Comparison of ENCODE assay signal across 1 cellular context in the genomic region with DNA sequence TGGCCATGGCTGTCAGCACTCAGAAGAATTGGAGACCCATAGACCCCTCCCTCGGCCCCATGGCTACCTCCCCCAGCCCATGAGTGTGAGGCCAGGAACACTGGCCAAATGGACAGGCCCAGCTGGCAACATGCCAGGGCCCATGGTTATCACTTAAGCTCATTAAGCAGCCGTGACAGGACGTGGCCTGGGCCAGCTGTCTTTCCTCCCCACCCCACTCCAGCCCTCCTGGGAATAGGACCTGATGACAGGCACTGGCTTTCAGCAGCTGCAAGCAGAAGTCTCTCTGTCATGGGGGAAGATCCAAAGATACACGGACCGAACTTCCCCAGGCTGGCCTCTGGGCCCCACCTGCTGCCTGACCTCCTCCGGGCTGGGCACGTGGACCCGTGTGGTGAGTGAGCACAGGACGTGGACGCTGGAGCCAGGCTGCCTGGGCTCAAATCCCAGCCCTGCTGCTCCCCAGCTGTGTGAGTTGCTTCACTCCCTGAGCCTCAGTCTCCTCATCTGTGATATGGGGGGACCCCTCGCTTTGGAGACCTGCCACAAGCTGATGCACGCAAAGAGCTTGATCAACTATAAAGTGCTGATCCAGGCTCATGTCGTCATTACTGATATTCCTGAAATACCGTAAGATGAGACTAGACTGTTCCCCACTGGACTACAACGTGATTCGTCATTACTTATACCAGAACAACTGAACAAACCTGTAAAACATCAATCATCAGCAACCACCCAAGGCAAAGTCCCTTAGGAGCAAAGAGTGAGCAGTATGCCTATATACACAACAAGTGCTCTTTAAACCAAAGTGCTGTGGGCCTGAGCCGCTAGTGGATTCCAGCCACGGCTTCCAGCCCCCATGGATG.
TF ChIP-seq lines count a peak whose summit lies in the region.

No MANE protein-coding gene starts in this region.

TF ChIP-seq in HepG2, 621 proteins besides CTCF, POLR2A, EP300 and RAD21 (continued from another document):
- TF ChIP-seq, protein P1, sequence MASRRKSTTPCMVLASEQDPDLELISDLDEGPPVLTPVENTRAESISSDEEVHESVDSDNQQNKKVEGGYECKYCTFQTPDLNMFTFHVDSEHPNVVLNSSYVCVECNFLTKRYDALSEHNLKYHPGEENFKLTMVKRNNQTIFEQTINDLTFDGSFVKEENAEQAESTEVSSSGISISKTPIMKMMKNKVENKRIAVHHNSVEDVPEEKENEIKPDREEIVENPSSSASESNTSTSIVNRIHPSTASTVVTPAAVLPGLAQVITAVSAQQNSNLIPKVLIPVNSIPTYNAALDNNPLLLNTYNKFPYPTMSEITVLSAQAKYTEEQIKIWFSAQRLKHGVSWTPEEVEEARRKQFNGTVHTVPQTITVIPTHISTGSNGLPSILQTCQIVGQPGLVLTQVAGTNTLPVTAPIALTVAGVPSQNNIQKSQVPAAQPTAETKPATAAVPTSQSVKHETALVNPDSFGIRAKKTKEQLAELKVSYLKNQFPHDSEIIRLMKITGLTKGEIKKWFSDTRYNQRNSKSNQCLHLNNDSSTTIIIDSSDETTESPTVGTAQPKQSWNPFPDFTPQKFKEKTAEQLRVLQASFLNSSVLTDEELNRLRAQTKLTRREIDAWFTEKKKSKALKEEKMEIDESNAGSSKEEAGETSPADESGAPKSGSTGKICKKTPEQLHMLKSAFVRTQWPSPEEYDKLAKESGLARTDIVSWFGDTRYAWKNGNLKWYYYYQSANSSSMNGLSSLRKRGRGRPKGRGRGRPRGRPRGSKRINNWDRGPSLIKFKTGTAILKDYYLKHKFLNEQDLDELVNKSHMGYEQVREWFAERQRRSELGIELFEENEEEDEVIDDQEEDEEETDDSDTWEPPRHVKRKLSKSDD (CRISPR knock-in tag; IDR thresholded peaks at IDR 0.05; ENCODE audit: low read depth): no peak; the same call in 1 of the 2 replicates
- TF ChIP-seq, protein P2, sequence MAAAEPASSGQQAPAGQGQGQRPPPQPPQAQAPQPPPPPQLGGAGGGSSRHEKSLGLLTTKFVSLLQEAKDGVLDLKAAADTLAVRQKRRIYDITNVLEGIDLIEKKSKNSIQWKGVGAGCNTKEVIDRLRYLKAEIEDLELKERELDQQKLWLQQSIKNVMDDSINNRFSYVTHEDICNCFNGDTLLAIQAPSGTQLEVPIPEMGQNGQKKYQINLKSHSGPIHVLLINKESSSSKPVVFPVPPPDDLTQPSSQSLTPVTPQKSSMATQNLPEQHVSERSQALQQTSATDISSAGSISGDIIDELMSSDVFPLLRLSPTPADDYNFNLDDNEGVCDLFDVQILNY (CRISPR knock-in tag; conservative IDR thresholded peaks at IDR 0.05): 0 out of 2 replicates have a peak, but pooled peaks have one; percentile 31
- TF ChIP-seq HMG20A (CRISPR knock-in tag; IDR thresholded peaks at IDR 0.05; ENCODE audit: borderline replicate concordance) (no peak), ZZZ3 (CRISPR knock-in tag; IDR thresholded peaks at IDR 0.05; ENCODE audit: borderline replicate concordance) (0 out of 2 replicates have a peak, but pooled peaks have one; percentile 18), RARA (CRISPR knock-in tag; IDR thresholded peaks at IDR 0.05) (no peak), ZMYM3 (CRISPR knock-in tag; IDR thresholded peaks at IDR 0.05) (peak; percentile 97), ZNF235 (CRISPR knock-in tag; IDR thresholded peaks at IDR 0.05; ENCODE audit: borderline replicate concordance) (0 out of 2 replicates have a peak, but pooled peaks have one; percentile 75), TP53 (CRISPR knock-in tag; conservative IDR thresholded peaks at IDR 0.05) (no peak), ZFP37 (CRISPR knock-in tag; IDR thresholded peaks at IDR 0.05; ENCODE audit: borderline replicate concordance) (no peak)
- TF ChIP-seq, protein P3, sequence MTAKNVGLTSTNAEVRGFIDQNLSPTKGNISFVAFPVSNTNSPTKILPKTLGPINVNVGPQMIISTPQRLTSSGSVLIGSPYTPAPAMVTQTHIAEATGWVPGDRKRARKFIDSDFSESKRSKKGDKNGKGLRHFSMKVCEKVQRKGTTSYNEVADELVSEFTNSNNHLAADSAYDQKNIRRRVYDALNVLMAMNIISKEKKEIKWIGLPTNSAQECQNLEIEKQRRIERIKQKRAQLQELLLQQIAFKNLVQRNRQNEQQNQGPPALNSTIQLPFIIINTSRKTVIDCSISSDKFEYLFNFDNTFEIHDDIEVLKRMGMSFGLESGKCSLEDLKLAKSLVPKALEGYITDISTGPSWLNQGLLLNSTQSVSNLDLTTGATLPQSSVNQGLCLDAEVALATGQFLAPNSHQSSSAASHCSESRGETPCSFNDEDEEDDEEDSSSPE (CRISPR knock-in tag; IDR thresholded peaks at IDR 0.05): no peak
